Comparison of ENCODE assay signal across 18 cellular contexts in genomic region chr6:113397229-113397628, GRCh38.
"Had no signal": no experiment of that assay in that cellular context is flagged by ENCODE, and none has a peak within 500 bp of the region (broad histone marks: within the 10 kb centered on the region; RNA-seq: fewer than 3 reads in every experiment).

No MANE protein-coding gene starts in this region.

- H3K27ac ChIP-seq: epithelial cell of prostate, gastrocnemius medialis, heart left ventricle, neutrophil, sigmoid colon, spleen, thoracic aorta, upper lobe of left lung, VCaP had no signal

- H3K4me1 ChIP-seq: gastrocnemius medialis, sigmoid colon had no signal

- DNase-seq: activated CD4-positive, alpha-beta T cell treated with anti-CD3 and anti-CD28 coated beads, Interleukin-2, amount 50 U/mL, for 4 hours; activated T-cell treated with anti-CD3 and anti-CD28 coated beads for 4 hours; amygdala; cerebellar nuclear complex; gastrocnemius medialis; heart left ventricle; immature natural killer cell; mesenchymal stem cell; naive thymus-derived CD8-positive, alpha-beta T cell; sigmoid colon; spleen; stimulated activated naive B cell treated with anti-CD40 and anti-IgM and Interleukin-4, amounts not matched to agents 10 μg/mL and 1 μg/mL and 100 μg/mL, for 72 hours; T-helper 17 cell; upper lobe of left lung had no signal

- H3K9me3 ChIP-seq: gastrocnemius medialis, heart left ventricle, neutrophil, sigmoid colon, spleen, thoracic aorta, upper lobe of left lung had no signal

- H3K27me3 ChIP-seq: gastrocnemius medialis, heart left ventricle, neutrophil, sigmoid colon, spleen, upper lobe of left lung had no signal

- H3K36me3 ChIP-seq: gastrocnemius medialis, heart left ventricle, neutrophil, sigmoid colon, spleen, thoracic aorta, upper lobe of left lung had no signal

- ATAC-seq: gastrocnemius medialis; heart left ventricle; naive thymus-derived CD8-positive, alpha-beta T cell; stimulated activated naive B cell treated with anti-CD40 and anti-IgM and Interleukin-4, amounts not matched to agents 10 μg/mL and 1 μg/mL and 100 μg/mL, for 72 hours; T-helper 17 cell had no signal

- H3K4me3 ChIP-seq: gastrocnemius medialis, heart left ventricle, sigmoid colon, spleen, thoracic aorta, upper lobe of left lung had no signal
